In genomic region chr7:127342596-127342995, GRCh38 we compare ENCODE assay signal across 26 cellular contexts.
"Had no signal": no experiment of that assay in that cellular context is flagged by ENCODE, and none has a peak within 500 bp of the region (broad histone marks: within the 10 kb centered on the region; RNA-seq: fewer than 3 reads in every experiment).

No MANE protein-coding gene starts in this region.

- ATAC-seq: activated CD8-positive, alpha-beta T cell treated with anti-CD3 and anti-CD28 coated beads for 36 hours; activated T-cell treated with anti-CD3 and anti-CD28 coated beads, Interleukin-2, amount 50 U/mL, for 72 hours; activated T-helper 17 cell treated with anti-CD3 and anti-CD28 coated beads, Interleukin-2, amount 50 U/mL, for 72 hours; Right ventricle myocardium inferior had no signal

- FAIRE-seq: TTC549 had no signal

- H3K36me3 ChIP-seq: ascending aorta, cardiac muscle cell, Peyer's patch had no signal

- H3K4me3 ChIP-seq: ascending aorta, cardiac muscle cell, coronary artery, Peyer's patch had no signal

- DNase-seq: activated CD4-positive, alpha-beta T cell treated with anti-CD3 and anti-CD28 coated beads, Interleukin-2, amount 10 ng/mL, durations not matched to agents 24 days and 14 days; activated CD4-positive, alpha-beta T cell treated with anti-CD3 and anti-CD28 coated beads, Interleukin-2, amount 50 U/mL, for 4 hours; activated CD8-positive, alpha-beta T cell treated with anti-CD3 and anti-CD28 coated beads for 36 hours; activated effector memory CD4-positive, alpha-beta T cell treated with anti-CD3 and anti-CD28 coated beads, Interleukin-2, amount 50 U/mL, for 16 hours; activated naive CD4-positive, alpha-beta T cell; activated naive CD4-positive, alpha-beta T cell treated with anti-CD3 and anti-CD28 coated beads, Interleukin-2, amount 50 U/mL, for 16 hours; activated naive CD8-positive, alpha-beta T cell treated with anti-CD3 and anti-CD28 coated beads for 36 hours; activated T-cell treated with anti-CD3 and anti-CD28 coated beads, Interleukin-2, amount 50 U/mL, for 1 hour; activated T-cell treated with anti-CD3 and anti-CD28 coated beads, Interleukin-2, amount 50 U/mL, for 72 hours; amniotic stem cell; MM.1S; MV-4-11; NCI-H1092; NCI-H1436 treated with DMSO at 0.1 percent for 48 hours; NCI-H1694 treated with DMSO at 0.1 percent for 48 hours; NCI-H2029; NCI-H345; NCI-H524 treated with DMSO at 0.1 percent for 48 hours; Peyer's patch had no signal

- H3K27me3 ChIP-seq: ascending aorta, Peyer's patch had no signal

- H3K9me3 ChIP-seq: ascending aorta, Peyer's patch had no signal

- H3K27ac ChIP-seq: ascending aorta, cardiac muscle cell, coronary artery, Peyer's patch, RWPE1 had no signal
